ENCODE assay signal across 1 cellular context in genomic region chr3:123201557-123202427, GRCh38.
A peak's percentile ranks its signal among the peaks of the same experiment; 100 is the strongest.
TF ChIP-seq lines count a peak whose summit lies in the region.

TSS of gene SEC22A (plus strand) at chr3:123201943. CDS start at chr3:123209218, 7,275 bp downstream.

TF ChIP-seq in K562, 482 proteins besides CTCF, POLR2A, EP300 and RAD21 (continued from another document and continues in another):
- TF ChIP-seq TFE3 (CRISPR knock-in tag; IDR thresholded peaks at IDR 0.05) = no peak
- peak; percentile 47; the same call in 1 of the 2 replicates for TF ChIP-seq POLR2AphosphoS5 (IDR thresholded peaks at IDR 0.05; ENCODE audit: control insufficient read depth, insufficient read depth, low read depth, low read length)
- TF ChIP-seq PKNOX1 (IDR thresholded peaks at IDR 0.05) = peak; percentile 95
- no peak for TF ChIP-seq TRIM25 (IDR thresholded peaks at IDR 0.05; ENCODE audit: borderline replicate concordance)
- TF ChIP-seq ZNF79 (CRISPR knock-in tag; IDR thresholded peaks at IDR 0.05; ENCODE audit: low read depth) = no peak
- no peak for TF ChIP-seq KLF13 (tag; IDR thresholded peaks at IDR 0.05; ENCODE audit: borderline replicate concordance, low read depth)
- no peak for TF ChIP-seq KDM4B (IDR thresholded peaks at IDR 0.05; ENCODE audit: borderline replicate concordance in 2 of 2, low read depth in 1 of 2)
- no peak for TF ChIP-seq MBD1 (CRISPR knock-in tag; IDR thresholded peaks at IDR 0.05)
- no peak for TF ChIP-seq ARHGAP35 (IDR thresholded peaks at IDR 0.05; ENCODE audit: partially characterized antibody)
- no peak for TF ChIP-seq ZKSCAN3 (CRISPR knock-in tag; IDR thresholded peaks at IDR 0.05)
- no peak for TF ChIP-seq ZNF165 (CRISPR knock-in tag; IDR thresholded peaks at IDR 0.05; ENCODE audit: borderline replicate concordance)
- 0 out of 2 replicates have a peak, but pooled peaks have one; percentile 15 for TF ChIP-seq KAT7 (CRISPR knock-in tag; IDR thresholded peaks at IDR 0.05; ENCODE audit: borderline replicate concordance)
- TF ChIP-seq GMEB1 (CRISPR knock-in tag; IDR thresholded peaks at IDR 0.05) = peak; percentile 58; the same call in 1 of the 2 replicates
- TF ChIP-seq SFPQ (IDR thresholded peaks at IDR 0.05; ENCODE audit: low read depth, low read length) = no peak
- TF ChIP-seq ZBTB8A (IDR thresholded peaks at IDR 0.05; ENCODE audit: partially characterized antibody) = no peak
- TF ChIP-seq FOXJ3 (CRISPR knock-in tag; IDR thresholded peaks at IDR 0.05) = no peak
- TF ChIP-seq TSC22D4 (tag; IDR thresholded peaks at IDR 0.05) = no peak
- TF ChIP-seq POLR2G (IDR thresholded peaks at IDR 0.05; ENCODE audit: low read depth, low read length) = peak; percentile 86
- no peak for TF ChIP-seq E2F4 (CRISPR knock-in tag; IDR thresholded peaks at IDR 0.05; ENCODE audit: low read depth)
- TF ChIP-seq CBFA2T2 (conservative IDR thresholded peaks at IDR 0.05) = no peak
- no peak for TF ChIP-seq BCL6 (CRISPR knock-in tag; IDR thresholded peaks at IDR 0.05)
- no peak for TF ChIP-seq ZBTB33 (CRISPR knock-in tag; IDR thresholded peaks at IDR 0.05)
- no peak for TF ChIP-seq NCOR1 (IDR thresholded peaks at IDR 0.05)
- TF ChIP-seq BRD4 (IDR thresholded peaks at IDR 0.05) = no peak
- TF ChIP-seq PTRF (tag; IDR thresholded peaks at IDR 0.05) = no peak
- TF ChIP-seq CXXC5 (CRISPR knock-in tag; IDR thresholded peaks at IDR 0.05) = peak; percentile 44; the same call in 1 of the 2 replicates
- TF ChIP-seq CCNT2 (IDR thresholded peaks at IDR 0.05; ENCODE audit: borderline replicate concordance, extremely low read depth, insufficient read length, low read depth, low read length) = peak; percentile 49
- no peak for TF ChIP-seq FOXP4 (CRISPR knock-in tag; IDR thresholded peaks at IDR 0.05; ENCODE audit: borderline replicate concordance)
- TF ChIP-seq PTBP1 (IDR thresholded peaks at IDR 0.05; ENCODE audit: low read depth, low read length) = no peak
- peak; percentile 74 for TF ChIP-seq HCFC1 (IDR thresholded peaks at IDR 0.05; ENCODE audit: low read depth, low read length)
- no peak for TF ChIP-seq MCM5 (IDR thresholded peaks at IDR 0.05; ENCODE audit: low read depth)
